In genomic region chr1:26315874-26316850, GRCh38 we compare ENCODE assay signal across 16 cellular contexts. TPM values are rescaled to one million over a fixed set of nuclear protein-coding genes. Genes with fewer than 3 reads are reported as not detected.
DNase-seq lines count a peak whose midpoint lies in the region; ATAC-seq and FAIRE-seq lines count a peak whose summit lies in the region.
"Had no signal": no experiment of that assay in that cellular context is flagged by ENCODE, and none has a peak within 500 bp of the region (broad histone marks: within the 10 kb centered on the region; RNA-seq: fewer than 3 reads in every experiment).

No MANE protein-coding gene starts in this region.

- H3K4me1 ChIP-seq in naive thymus-derived CD4-positive, alpha-beta T cell (ENCODE audit: control insufficient read depth in 2 of 2, insufficient read depth in 2 of 2, low read length in 2 of 2), result peaks cover 50 to 52% of the 10 kb centered on the region in 2 donors
- H3K4me1 ChIP-seq: foreskin keratinocyte had no signal

- no peak overlapping the region for H3K4me3 Mint-ChIP-seq in activated CD4-positive, alpha-beta memory T cell treated with anti-CD3 and anti-CD28 coated beads for 36 hours
- H3K4me3 Mint-ChIP-seq in naive thymus-derived CD4-positive, alpha-beta T cell, result peak overlapping the region; percentile 16 to 99 (median 80)

- intact Hi-C loops in activated CD4-positive, alpha-beta memory T cell treated with anti-CD3 and anti-CD28 coated beads for 36 hours (cut with micrococcal nuclease), result loop anchor here (10.0 kb wide), 1 partner anchor 229 kb away; no protein-coding TSS in a partner anchor
- intact Hi-C loops in naive thymus-derived CD4-positive, alpha-beta T cell (cut with micrococcal nuclease), result loop anchor here in 1 of 2 donors (5.0 kb wide), 2 partner anchors 61 to 204 kb away; partner anchors contain the start of gene PDIK1L
- intact Hi-C loops in left colon (cut with DNase I, micrococcal nuclease), result no loop called here

- ATAC-seq in naive thymus-derived CD4-positive, alpha-beta T cell, result no peak
- no peak for ATAC-seq in left colon
- ATAC-seq: body of pancreas, foreskin keratinocyte had no signal

- H3K27me3 ChIP-seq in naive thymus-derived CD4-positive, alpha-beta T cell (ENCODE audit: control insufficient read depth in 2 of 2, insufficient read depth in 2 of 2, low read length in 2 of 2), result no peaks in the 10 kb centered on the region
- H3K27me3 ChIP-seq: body of pancreas had no signal

- FAIRE-seq in GM19239 (lab: Jason Lieb, UNC), result peak; percentile 81
- no peak for FAIRE-seq in urothelium cell line (lab: Jason Lieb, UNC)

- H3K36me3 Mint-ChIP-seq in activated CD4-positive, alpha-beta memory T cell treated with anti-CD3 and anti-CD28 coated beads for 36 hours, result peaks cover 15% of the 10 kb centered on the region
- peaks cover 9 to 33% (median 18%) of the 10 kb centered on the region in 5 donors for H3K36me3 Mint-ChIP-seq in naive thymus-derived CD4-positive, alpha-beta T cell

- peak overlapping the region; percentile 75 for H3K27ac Mint-ChIP-seq in activated CD4-positive, alpha-beta memory T cell treated with anti-CD3 and anti-CD28 coated beads for 36 hours
- H3K27ac Mint-ChIP-seq in naive thymus-derived CD4-positive, alpha-beta T cell, result peak overlapping the region; percentile 81 to 99 (median 91)

- POLR2A ChIA-PET in activated CD4-positive, alpha-beta memory T cell treated with anti-CD3 and anti-CD28 coated beads for 36 hours (lab: Charles Lee), result interaction anchor here (0.7 to 7.0 kb wide), 5 partner anchors 9 to 38 kb away, joined by 3 to 100 read pairs (median 4); partner anchors contain the start of genes SH3BGRL3 and UBXN11
- POLR2A ChIA-PET in naive thymus-derived CD4-positive, alpha-beta T cell (lab: Charles Lee), result interaction anchor here (1.1 to 35.3 kb wide), 6 partner anchors 8 to 59 kb away, joined by 3 to 1967 read pairs (median 4); partner anchors contain the start of genes SH3BGRL3 and UBXN11

- peak; percentile 8 for DNase-seq in CD1c-positive myeloid dendritic cell (ENCODE audit: extremely low spot score)
- DNase-seq in GM19239 (ENCODE audit: insufficient read length, low spot score), result no peak
- no peak for DNase-seq in activated CD4-positive, alpha-beta memory T cell treated with anti-CD3 and anti-CD28 coated beads for 36 hours
- no peak for DNase-seq in naive thymus-derived CD4-positive, alpha-beta T cell
- DNase-seq in left colon, result no peak
- DNase-seq in urothelium cell line (ENCODE audit: low spot score), result no peak
- DNase-seq in cerebellar cortex (ENCODE audit: low spot score), result no peak
- no peak for DNase-seq in DMS153 (lab: John Stamatoyannopoulos, UW)
- DNase-seq: effector CD8-positive, alpha-beta T cell; foreskin keratinocyte; stimulated activated CD4-positive, alpha-beta T cell treated with anti-CD3 and anti-CD28 coated beads, Interleukin-4, amount 100 ng/mL, for 1 hour; stimulated activated naive CD4-positive, alpha-beta T cell treated with Interleukin-2 at 50 U/mL for 16 hours; SW 1271 had no signal

- no peaks in the 10 kb centered on the region for H3K9me3 ChIP-seq in naive thymus-derived CD4-positive, alpha-beta T cell (ENCODE audit: control insufficient read depth in 2 of 3, low read length in 3 of 3)
- H3K9me3 ChIP-seq: body of pancreas had no signal

- H3K9me3 Mint-ChIP-seq in activated CD4-positive, alpha-beta memory T cell treated with anti-CD3 and anti-CD28 coated beads for 36 hours, result no peaks in the 10 kb centered on the region
- peaks cover 0 to 5% (median 0%) of the 10 kb centered on the region in 11 donors for H3K9me3 Mint-ChIP-seq in naive thymus-derived CD4-positive, alpha-beta T cell

- peaks cover 0 to 20% (median 12%) of the 10 kb centered on the region in 3 experiments for H3K36me3 ChIP-seq in naive thymus-derived CD4-positive, alpha-beta T cell (ENCODE audit: control insufficient read depth in 2 of 3, insufficient read depth in 3 of 3, low read length in 3 of 3)

- no peak overlapping the region for H3K4me3 ChIP-seq in naive thymus-derived CD4-positive, alpha-beta T cell (ENCODE audit: low read length)
- H3K4me3 ChIP-seq: body of pancreas had no signal

- H3K27me3 Mint-ChIP-seq in activated CD4-positive, alpha-beta memory T cell treated with anti-CD3 and anti-CD28 coated beads for 36 hours, result no peaks in the 10 kb centered on the region
- no peaks in the 10 kb centered on the region for H3K27me3 Mint-ChIP-seq in naive thymus-derived CD4-positive, alpha-beta T cell

- H3K27ac ChIP-seq in naive thymus-derived CD4-positive, alpha-beta T cell (ENCODE audit: low read depth, low read length), result peak overlapping the region; percentile 77
- H3K27ac ChIP-seq: body of pancreas, C4-2B, foreskin keratinocyte had no signal

- peaks cover 55% of the 10 kb centered on the region for H3K4me1 Mint-ChIP-seq in activated CD4-positive, alpha-beta memory T cell treated with anti-CD3 and anti-CD28 coated beads for 36 hours (ENCODE audit: low read depth)
- peaks cover 54 to 78% (median 58%) of the 10 kb centered on the region in 7 donors for H3K4me1 Mint-ChIP-seq in naive thymus-derived CD4-positive, alpha-beta T cell

- CTCF ChIA-PET in activated CD4-positive, alpha-beta memory T cell treated with anti-CD3 and anti-CD28 coated beads for 36 hours (lab: Charles Lee), result interaction anchor here (1.4 to 23.7 kb wide), 5 partner anchors 9 to 146 kb away, joined by 4 to 886 read pairs (median 12); partner anchors contain the start of genes CEP85, SH3BGRL3, UBXN11 and ZNF593
- CTCF ChIA-PET in naive thymus-derived CD4-positive, alpha-beta T cell (lab: Charles Lee), result interaction anchor here (0.6 to 19.8 kb wide), 6 partner anchors 7 to 58 kb away, joined by 3 to 541 read pairs (median 4); partner anchors contain the start of gene SH3BGRL3

RNA-seq across cellular contexts. Expression of gene CD52, which starts 1.6 kb away (rescaled TPM):
- total RNA-seq in activated CD4-positive, alpha-beta memory T cell treated with anti-CD3 and anti-CD28 coated beads for 36 hours, result 100 to 1,000 TPM; 261 to 291 TPM
- 1,000 to 10,000 TPM in 3 of 5 experiments, 100 to 1,000 TPM in 2; 719 to 1,390 (median 1,130) TPM for total RNA-seq in naive thymus-derived CD4-positive, alpha-beta T cell
- polyA plus RNA-seq in naive thymus-derived CD4-positive, alpha-beta T cell, result 1,000 to 10,000 TPM; 7,628 to 8,133 TPM
- total RNA-seq in left colon, result 10 to 100 TPM in 1 of 2 donors, 1 to 10 TPM in 1; 5.7 to 12.9 TPM
- total RNA-seq: body of pancreas, M059J had no signal

RNA-seq across cellular contexts. Expression of gene UBXN11, which starts 9.7 kb away (rescaled TPM):
- 10 to 100 TPM; 24.5 to 26.1 TPM for total RNA-seq in activated CD4-positive, alpha-beta memory T cell treated with anti-CD3 and anti-CD28 coated beads for 36 hours
- total RNA-seq in naive thymus-derived CD4-positive, alpha-beta T cell, result 100 to 1,000 TPM in 3 of 5 experiments, 10 to 100 TPM in 2; 35.7 to 131 (median 124) TPM
- polyA plus RNA-seq in naive thymus-derived CD4-positive, alpha-beta T cell, result 10 to 100 TPM; 10.5 to 13.6 TPM
- 10 to 100 TPM in 1 of 2 donors, 1 to 10 TPM in 1; 10.0 to 13.4 TPM for total RNA-seq in left colon

RNA-seq across cellular contexts. Expression of gene SH3BGRL3, which starts 36.3 kb away (rescaled TPM):
- total RNA-seq in activated CD4-positive, alpha-beta memory T cell treated with anti-CD3 and anti-CD28 coated beads for 36 hours, result 100 to 1,000 TPM; 305 to 320 TPM
- 100 to 1,000 TPM; 156 to 636 (median 224) TPM for total RNA-seq in naive thymus-derived CD4-positive, alpha-beta T cell
- 100 to 1,000 TPM; 569 to 630 TPM for polyA plus RNA-seq in naive thymus-derived CD4-positive, alpha-beta T cell
- 100 to 1,000 TPM; 401 to 409 TPM for total RNA-seq in left colon

RNA-seq across cellular contexts. Expression of gene CRYBG2, which starts 37.8 kb away (rescaled TPM):
- total RNA-seq in activated CD4-positive, alpha-beta memory T cell treated with anti-CD3 and anti-CD28 coated beads for 36 hours, result 1 to 10 TPM; 1.3 to 1.6 TPM
- total RNA-seq in naive thymus-derived CD4-positive, alpha-beta T cell, result 1 to 10 TPM in 3 of 5 experiments, under 1 TPM in 1, not detected in 1; 0.59 to 1.5 (median 1.2) TPM
- polyA plus RNA-seq in naive thymus-derived CD4-positive, alpha-beta T cell, result 1 to 10 TPM in 1 of 2 donors, not detected in 1; 1.1 TPM
- total RNA-seq in left colon, result 10 to 100 TPM; 21.5 to 69.3 TPM

RNA-seq across cellular contexts. Expression of gene ZNF683, which starts 56.4 kb away (rescaled TPM):
- not detected for total RNA-seq in activated CD4-positive, alpha-beta memory T cell treated with anti-CD3 and anti-CD28 coated beads for 36 hours
- 1 to 10 TPM in 1 of 5 experiments, under 1 TPM in 2, not detected in 2; 0.22 to 6.3 (median 0.51) TPM for total RNA-seq in naive thymus-derived CD4-positive, alpha-beta T cell
- polyA plus RNA-seq in naive thymus-derived CD4-positive, alpha-beta T cell, result not detected
- total RNA-seq in left colon, result not detected
- total RNA-seq: body of pancreas, foreskin keratinocyte, M059J had no signal
- polyA plus RNA-seq: foreskin keratinocyte had no signal

Comparison
In these comparisons a context has a peak if more than half of its experiments do, and no peak if none do; other contexts are left out.
1. RNA of gene CD52, which starts 1.6 kb away (total RNA-seq): 719 to 1,390 TPM in naive thymus-derived CD4-positive, alpha-beta T cell and 261 to 291 TPM in activated CD4-positive, alpha-beta memory T cell treated with anti-CD3 and anti-CD28 coated beads for 36 hours; 5.7 to 12.9 TPM in left colon; every median in the first group is over 10 times any median in the second.